ENCODE assay signal across 36 cellular contexts in genomic region chr6:43657221-43657802, GRCh38. TPM values are rescaled to one million over a fixed set of nuclear protein-coding genes. Genes with fewer than 3 reads are reported as not detected.
"Had no signal": no experiment of that assay in that cellular context is flagged by ENCODE, and none has a peak within 500 bp of the region (broad histone marks: within the 10 kb centered on the region; RNA-seq: fewer than 3 reads in every experiment).

No MANE protein-coding gene starts in this region.

- H3K4me3 ChIP-seq: ascending aorta, cardiac muscle cell, SJCRH30, SK-N-MC had no signal

- H3K36me3 ChIP-seq: ascending aorta, cardiac muscle cell, SJCRH30, WERI-Rb-1 had no signal

- H3K9me3 ChIP-seq: ascending aorta, SJCRH30 had no signal

- ATAC-seq: activated CD8-positive, alpha-beta T cell treated with anti-CD3 and anti-CD28 coated beads for 36 hours; activated T-cell treated with anti-CD3 and anti-CD28 coated beads, Interleukin-2, amount 50 U/mL, for 72 hours; activated T-helper 17 cell treated with anti-CD3 and anti-CD28 coated beads, Interleukin-2, amount 50 U/mL, for 72 hours had no signal

- DNase-seq: activated CD4-positive, alpha-beta T cell treated with anti-CD3 and anti-CD28 coated beads for 1 hour; activated CD4-positive, alpha-beta T cell treated with anti-CD3 and anti-CD28 coated beads, Interleukin-2, amount 10 ng/mL, durations not matched to agents 24 days and 14 days; activated CD4-positive, alpha-beta T cell treated with anti-CD3 and anti-CD28 coated beads, Interleukin-2, amount 50 U/mL, for 4 hours; activated CD4-positive, CD25-positive, alpha-beta regulatory T cell; activated CD8-positive, alpha-beta T cell treated with anti-CD3 and anti-CD28 coated beads for 36 hours; activated gamma-delta T cell; activated naive CD4-positive, alpha-beta T cell treated with Interleukin-2 at 50 U/mL for 16 hours; activated naive CD8-positive, alpha-beta T cell treated with anti-CD3 and anti-CD28 coated beads, Interleukin-2, amount 10 ng/mL, durations not matched to agents 7 days and 5 days; activated T-cell treated with anti-CD3 and anti-CD28 coated beads, Interleukin-2, amount 50 U/mL, for 1 hour; activated T-cell treated with anti-CD3 and anti-CD28 coated beads, Interleukin-2, amount 50 U/mL, for 72 hours; amygdala; MM.1S; MV-4-11; NCI-H1092; NCI-H1436 treated with DMSO at 0.1 percent for 48 hours; NCI-H1694 treated with DMSO at 0.1 percent for 48 hours; NCI-H2029 treated with DMSO at 0.1 percent for 48 hours; NCI-H2107; NCI-H2171; NCI-H510A; NCI-H526; NCI-H748 treated with DMSO at 0.1 percent for 48 hours; NK-92 treated with Interleukin-12 subunit alpha and Interleukin-12 subunit beta, amount 100 ng/mL, for 24 hours; OCI-M1; SHP77; SJCRH30; T1000; WERI-Rb-1 had no signal

- H3K27ac ChIP-seq: ascending aorta, cardiac muscle cell, SJCRH30, SK-N-MC, WERI-Rb-1 had no signal

- H3K4me1 ChIP-seq: ascending aorta, SJCRH30 had no signal

- H3K27me3 ChIP-seq: ascending aorta, cardiac muscle cell, SJCRH30 had no signal

RNA-seq across cellular contexts. Expression of gene RSPH9, which starts 12.5 kb away (rescaled TPM):
- total RNA-seq: activated CD4-positive, alpha-beta T cell treated with anti-CD3 and anti-CD28 coated beads, Interleukin-2, amount 10 ng/mL, durations not matched to agents 24 days and 14 days; activated CD8-positive, alpha-beta memory T cell treated with anti-CD3 and anti-CD28 coated beads for 36 hours; activated naive CD8-positive, alpha-beta T cell treated with anti-CD3 and anti-CD28 coated beads, Interleukin-2, amount 10 ng/mL, durations not matched to agents 7 days and 5 days; ascending aorta; LHCN-M2; SJCRH30; T-helper 1 cell treated with Interleukin-12 subunit alpha and Interleukin-12 subunit beta and Interleukin-4 antibody, amounts not matched to agents 30 ng/mL and 1 ng/mL, for 36 hours; T-helper 2 cell treated with Interferon-gamma antibody and Interleukin-4, amounts not matched to agents 100 ng/mL and 5 ng/mL, for 36 hours had no signal
